ENCODE assay signal across 1 cellular context in the genomic region with DNA sequence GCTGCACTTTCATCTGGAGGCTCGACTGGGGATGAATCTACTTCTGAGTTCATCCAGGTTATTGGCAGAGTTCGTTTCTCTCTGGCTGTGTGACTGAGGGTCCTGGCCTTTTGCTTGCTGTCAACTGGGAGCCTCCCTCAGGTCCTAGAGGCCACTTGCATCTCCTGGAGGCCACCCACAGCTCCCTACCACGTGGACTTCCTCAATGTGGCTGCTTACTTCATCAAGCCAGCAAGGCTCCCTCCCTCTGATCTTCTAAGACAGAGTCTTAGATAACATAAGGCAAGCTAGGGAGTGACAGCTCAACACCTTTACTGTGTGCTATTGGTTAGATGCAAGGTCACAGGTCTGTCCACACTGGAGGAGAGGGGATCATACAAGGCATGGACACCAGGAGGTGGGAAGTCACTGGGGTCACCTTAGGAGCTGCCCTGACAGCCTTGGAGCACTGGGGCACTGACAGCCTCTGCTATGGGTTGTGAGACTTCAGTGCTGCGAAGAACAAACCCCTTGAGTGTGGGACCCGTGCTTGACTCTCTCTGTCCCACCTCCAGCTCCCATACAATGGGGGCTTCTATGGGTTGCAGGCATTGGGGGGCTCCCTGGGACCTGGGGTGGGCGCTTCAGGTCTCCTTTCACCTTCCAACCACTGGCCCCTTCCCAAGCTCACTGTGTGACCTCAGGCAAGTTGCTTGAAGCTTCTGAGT.
TF ChIP-seq lines count a peak whose summit lies in the region.

No MANE protein-coding gene starts in this region.

TF ChIP-seq in HEK293, 187 proteins besides CTCF, POLR2A, EP300 and RAD21:
- TF ChIP-seq, protein P1, sequence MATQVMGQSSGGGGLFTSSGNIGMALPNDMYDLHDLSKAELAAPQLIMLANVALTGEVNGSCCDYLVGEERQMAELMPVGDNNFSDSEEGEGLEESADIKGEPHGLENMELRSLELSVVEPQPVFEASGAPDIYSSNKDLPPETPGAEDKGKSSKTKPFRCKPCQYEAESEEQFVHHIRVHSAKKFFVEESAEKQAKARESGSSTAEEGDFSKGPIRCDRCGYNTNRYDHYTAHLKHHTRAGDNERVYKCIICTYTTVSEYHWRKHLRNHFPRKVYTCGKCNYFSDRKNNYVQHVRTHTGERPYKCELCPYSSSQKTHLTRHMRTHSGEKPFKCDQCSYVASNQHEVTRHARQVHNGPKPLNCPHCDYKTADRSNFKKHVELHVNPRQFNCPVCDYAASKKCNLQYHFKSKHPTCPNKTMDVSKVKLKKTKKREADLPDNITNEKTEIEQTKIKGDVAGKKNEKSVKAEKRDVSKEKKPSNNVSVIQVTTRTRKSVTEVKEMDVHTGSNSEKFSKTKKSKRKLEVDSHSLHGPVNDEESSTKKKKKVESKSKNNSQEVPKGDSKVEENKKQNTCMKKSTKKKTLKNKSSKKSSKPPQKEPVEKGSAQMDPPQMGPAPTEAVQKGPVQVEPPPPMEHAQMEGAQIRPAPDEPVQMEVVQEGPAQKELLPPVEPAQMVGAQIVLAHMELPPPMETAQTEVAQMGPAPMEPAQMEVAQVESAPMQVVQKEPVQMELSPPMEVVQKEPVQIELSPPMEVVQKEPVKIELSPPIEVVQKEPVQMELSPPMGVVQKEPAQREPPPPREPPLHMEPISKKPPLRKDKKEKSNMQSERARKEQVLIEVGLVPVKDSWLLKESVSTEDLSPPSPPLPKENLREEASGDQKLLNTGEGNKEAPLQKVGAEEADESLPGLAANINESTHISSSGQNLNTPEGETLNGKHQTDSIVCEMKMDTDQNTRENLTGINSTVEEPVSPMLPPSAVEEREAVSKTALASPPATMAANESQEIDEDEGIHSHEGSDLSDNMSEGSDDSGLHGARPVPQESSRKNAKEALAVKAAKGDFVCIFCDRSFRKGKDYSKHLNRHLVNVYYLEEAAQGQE (tag by site-specific recombination; IDR thresholded peaks at IDR 0.05): no peak
- peak; percentile 64 for TF ChIP-seq SETDB1 (IDR thresholded peaks at IDR 0.05; ENCODE audit: insufficient read length, low read length)
